In genomic region chr7:29194594-29195417, GRCh38 we compare ENCODE assay signal across 8 cellular contexts. TPM values are rescaled to one million over a fixed set of nuclear protein-coding genes. Genes with fewer than 3 reads are reported as not detected.
DNase-seq lines count a peak whose midpoint lies in the region; ATAC-seq and TF ChIP-seq lines count a peak whose summit lies in the region.

Gene CHN2 (plus strand): TSS chr7:29194775.

- peak within 1 kb of the TSS; percentile 70 to 81 for H3K9ac ChIP-seq in duodenal mucosa (ENCODE audit: low read depth in 1 of 2, low read length in 2 of 2)

- H3K4me3 ChIP-seq in duodenal mucosa (ENCODE audit: low read depth in 1 of 2, low read length in 2 of 2) (peak within 1 kb of the TSS; percentile 77 to 91), lung (peak within 1 kb of the TSS; percentile 63)

- H3K36me3 ChIP-seq in duodenal mucosa (ENCODE audit: control insufficient read depth in 1 of 2, insufficient read depth in 2 of 2, low read length in 2 of 2) (no peaks in the 10 kb centered on the region), lung (ENCODE audit: control insufficient read depth in 2 of 2, insufficient read depth in 2 of 2, low read length in 2 of 2) (no peaks in the 10 kb centered on the region)

- H3K4me1 ChIP-seq in duodenal mucosa (ENCODE audit: control insufficient read depth in 1 of 2, insufficient read depth in 2 of 2, low read length in 2 of 2) (peaks cover 14 to 22% of the 10 kb centered on the region in 2 donors), lung (ENCODE audit: control insufficient read depth in 2 of 2, insufficient read depth in 2 of 2, low read length in 2 of 2) (peaks cover 1 to 11% of the 10 kb centered on the region in 2 donors)

- ATAC-seq in lung (ENCODE audit: insufficient read depth, low FRiP score) (peak; percentile 60), GM18870 (IDR thresholded peaks at IDR 0.05; ENCODE audit: unreplicated experiment) (no peak)

- peak; percentile 49 for DNase-seq in NCI-H2196 (lab: John Stamatoyannopoulos, UW; ENCODE audit: unreplicated experiment)
- DNase-seq in NCI-H2196 treated with DMSO at 0.1 percent for 48 hours (lab: John Stamatoyannopoulos, UW; ENCODE audit: unreplicated experiment) = no peak
- peak; percentile 63 to 88 for DNase-seq in NCI-H2081 (lab: John Stamatoyannopoulos, UW)
- DNase-seq in activated CD4-positive, alpha-beta T cell treated with anti-CD3 and anti-CD28 coated beads, Interleukin-2, amount 50 U/mL, for 1 hour = peak; percentile 22
- peak; percentile 63 for DNase-seq in lung (ENCODE audit: low spot score)
- peak; percentile 33 for DNase-seq in stimulated activated CD8-positive, alpha-beta memory T cell treated with anti-CD3 and anti-CD28 coated beads, Interleukin-12 subunit alpha, Interleukin-12 subunit beta, amount 100 ng/mL, for 1 hour (ENCODE audit: low read depth)

- no peak for TF ChIP-seq CTCF in lung (IDR thresholded peaks at IDR 0.05; ENCODE audit: control extremely low read depth, extremely low read depth)

- H3K27me3 ChIP-seq in duodenal mucosa (ENCODE audit: control insufficient read depth in 1 of 2, insufficient read depth in 2 of 2, low read length in 2 of 2) = no peaks in the 10 kb centered on the region
- no peaks in the 10 kb centered on the region for H3K27me3 ChIP-seq in lung (ENCODE audit: control insufficient read depth, insufficient read depth)

- no peaks in the 10 kb centered on the region for H3K9me3 ChIP-seq in duodenal mucosa (ENCODE audit: control insufficient read depth in 1 of 2, low read length in 2 of 2)
- no peaks in the 10 kb centered on the region for H3K9me3 ChIP-seq in lung (ENCODE audit: control insufficient read depth in 2 of 2, insufficient read depth in 1 of 2, low read length in 1 of 2)

- H3K27ac ChIP-seq in duodenal mucosa (ENCODE audit: low read depth, low read length) = peak within 1 kb of the TSS; percentile 17
- peak within 1 kb of the TSS; percentile 17 to 22 for H3K27ac ChIP-seq in lung (ENCODE audit: low read depth in 1 of 2, low read length in 1 of 2)

- 0 to 1% methylated on average over 53 to 88 of the region's 88 CpGs for WGBS in lung, 2 donors

RNA-seq across cellular contexts. Expression of gene CHN2, which starts in this region (rescaled TPM):
- 10 to 100 TPM in 1 of 2 donors, 1 to 10 TPM in 1; 9.2 to 11.0 TPM for total RNA-seq in lung
- polyA plus RNA-seq in lung = 1 to 10 TPM; 3.2 to 4.1 TPM
